23 cellular contexts compared by ENCODE assay signal in genomic region chr5:143551765-143552164, GRCh38.
"Had no signal": no experiment of that assay in that cellular context is flagged by ENCODE, and none has a peak within 500 bp of the region (broad histone marks: within the 10 kb centered on the region; RNA-seq: fewer than 3 reads in every experiment).

No MANE protein-coding gene starts in this region.

- DNase-seq: activated B cell treated with CpG ODN at 0.5 μM for 24 hours; activated CD4-positive, alpha-beta T cell treated with anti-CD3 and anti-CD28 coated beads for 36 hours; activated CD4-positive, alpha-beta T cell treated with anti-CD3 and anti-CD28 coated beads, Interleukin-2, amount 50 U/mL, for 4 hours; activated CD8-positive, alpha-beta memory T cell treated with anti-CD3 and anti-CD28 coated beads, Interleukin-2, amount 50 U/mL, for 48 hours; activated naive CD4-positive, alpha-beta T cell; activated T-cell treated with anti-CD3 and anti-CD28 coated beads, Interleukin-2, amount 50 U/mL, for 4 hours; central memory CD4-positive, alpha-beta T cell; dermis blood vessel endothelial cell; effector CD8-positive, alpha-beta T cell; head of caudate nucleus; hypothalamus; right lobe of liver; small intestine; stimulated activated CD4-positive, alpha-beta T cell treated with anti-CD3 and anti-CD28 coated beads, Interleukin-2, amount 100 ng/mL, for 24 hours; stomach; transverse colon; uterus had no signal

- H3K27me3 Mint-ChIP-seq: activated B cell treated with CpG ODN at 0.5 μM for 24 hours had no signal

- H3K27ac Mint-ChIP-seq: activated B cell treated with CpG ODN at 0.5 μM for 24 hours; activated CD4-positive, alpha-beta T cell treated with anti-CD3 and anti-CD28 coated beads for 36 hours; activated naive CD8-positive, alpha-beta T cell; activated T-helper 2 cell treated with anti-CD3 and anti-CD28 coated beads, Interferon-gamma antibody, Interleukin-2, Interleukin-4, amounts not matched to agents 10 μg/mL and 5 μg/mL and 100 μg/mL, durations not matched to agents 14 hours and 24 hours and 36 hours; stimulated activated effector memory CD8-positive, alpha-beta T cell treated with anti-CD3 and anti-CD28 coated beads, Interleukin-12 subunit alpha, Interleukin-12 subunit beta, amount 100 ng/mL, for 72 hours had no signal

- H3K9me3 ChIP-seq: right lobe of liver, transverse colon, uterus had no signal

- ATAC-seq: activated CD4-positive, alpha-beta T cell treated with anti-CD3 and anti-CD28 coated beads for 36 hours; activated T-cell treated with anti-CD3 and anti-CD28 coated beads, Interleukin-2, amount 50 U/mL, for 4 hours; gastroesophageal sphincter; natural killer cell treated with Interleukin-12 subunit alpha and Interleukin-12 subunit beta and Interleukin-15 and Interleukin-18, amount 100 ng/mL, for 72 hours; right lobe of liver; stimulated activated effector memory CD8-positive, alpha-beta T cell treated with anti-CD3 and anti-CD28 coated beads, Interleukin-12 subunit alpha, Interleukin-12 subunit beta, amount 100 ng/mL, for 72 hours had no signal

- H3K9ac ChIP-seq: parathyroid adenoma had no signal

- H3K9me3 Mint-ChIP-seq: stimulated activated effector memory CD8-positive, alpha-beta T cell treated with anti-CD3 and anti-CD28 coated beads, Interleukin-12 subunit alpha, Interleukin-12 subunit beta, amount 100 ng/mL, for 72 hours had no signal

- H3K36me3 Mint-ChIP-seq: activated naive CD8-positive, alpha-beta T cell; stimulated activated effector memory CD8-positive, alpha-beta T cell treated with anti-CD3 and anti-CD28 coated beads, Interleukin-12 subunit alpha, Interleukin-12 subunit beta, amount 100 ng/mL, for 72 hours had no signal

- H2AFZ ChIP-seq: parathyroid adenoma had no signal

- H3K27me3 ChIP-seq: gastroesophageal sphincter, right lobe of liver, stomach, transverse colon, uterus had no signal

- H3K4me3 Mint-ChIP-seq: activated B cell treated with CpG ODN at 0.5 μM for 24 hours; activated CD4-positive, alpha-beta T cell treated with anti-CD3 and anti-CD28 coated beads for 36 hours; activated naive CD8-positive, alpha-beta T cell; activated T-cell treated with anti-CD3 and anti-CD28 coated beads, Interleukin-2, amount 50 U/mL, for 4 hours; natural killer cell treated with Interleukin-12 subunit alpha and Interleukin-12 subunit beta and Interleukin-15 and Interleukin-18, amount 100 ng/mL, for 72 hours; stimulated activated effector memory CD8-positive, alpha-beta T cell treated with anti-CD3 and anti-CD28 coated beads, Interleukin-12 subunit alpha, Interleukin-12 subunit beta, amount 100 ng/mL, for 72 hours had no signal

- H3K36me3 ChIP-seq: gastroesophageal sphincter, right lobe of liver, stomach, transverse colon, uterus had no signal

- H3K79me2 ChIP-seq: parathyroid adenoma had no signal

- FAIRE-seq: small intestine had no signal

- H3K27ac ChIP-seq: gastroesophageal sphincter, parathyroid adenoma, right lobe of liver, stomach, transverse colon, uterus had no signal

- H3K4me1 Mint-ChIP-seq: activated B cell treated with CpG ODN at 0.5 μM for 24 hours; activated CD4-positive, alpha-beta T cell treated with anti-CD3 and anti-CD28 coated beads for 36 hours had no signal

- H3K4me3 ChIP-seq: gastroesophageal sphincter, right lobe of liver, stomach, transverse colon, uterus had no signal

- H3K4me1 ChIP-seq: gastroesophageal sphincter, parathyroid adenoma, transverse colon, uterus had no signal
